ENCODE assay signal across 14 cellular contexts in the genomic region with DNA sequence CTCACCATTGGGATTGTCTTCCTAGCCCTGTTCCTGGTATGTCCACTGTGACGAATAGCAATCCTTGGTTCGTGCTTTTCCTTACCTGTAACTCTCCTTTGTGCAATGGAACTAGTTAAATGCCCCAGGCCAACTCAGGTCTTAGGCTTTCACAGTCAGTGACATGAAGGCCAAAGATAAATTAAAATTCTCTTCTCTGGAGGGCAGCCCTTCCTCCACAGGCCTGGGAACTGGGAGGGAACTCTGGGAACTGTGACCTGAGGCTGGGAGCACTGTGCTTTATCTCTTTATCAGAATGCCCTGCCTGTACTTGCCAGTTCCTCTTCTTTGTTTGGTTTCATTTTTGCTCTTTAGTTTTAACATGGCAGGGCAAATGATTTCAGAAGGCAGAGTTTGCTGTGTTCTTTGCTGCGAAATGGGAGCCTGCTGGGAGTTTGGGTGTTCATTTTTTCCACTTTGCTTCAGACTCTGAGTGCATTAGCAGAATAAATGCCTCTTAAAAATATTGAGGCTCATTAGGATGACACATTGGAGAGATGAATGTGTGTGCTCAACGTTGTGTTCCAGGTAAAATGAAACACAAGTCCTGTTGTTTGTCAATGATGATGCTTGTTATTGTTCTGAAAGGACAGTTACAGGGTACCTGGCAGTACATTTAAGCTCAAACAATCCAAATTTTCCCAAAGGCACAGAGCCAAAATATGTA.
A peak's percentile ranks its signal among the peaks of the same experiment; 100 is the strongest.
DNase-seq lines count a peak whose midpoint lies in the region; ATAC-seq, FAIRE-seq and TF ChIP-seq lines count a peak whose summit lies in the region.
"Had no signal": no experiment of that assay in that cellular context is flagged by ENCODE, and none has a peak within 500 bp of the region (broad histone marks: within the 10 kb centered on the region; RNA-seq: fewer than 3 reads in every experiment).

No MANE protein-coding gene starts in this region.

- peaks cover 18% of the 10 kb centered on the region for H3K9me3 Mint-ChIP-seq in Caco-2 (ENCODE audit: unreplicated experiment)

- H3K4me1 ChIP-seq in Caco-2 (0 out of 2 replicates have a peak, but pooled peaks cover 4% of the 10 kb centered on the region), H1 (replicated peaks in 1 of 4; ENCODE audit: control insufficient read depth in 3 of 4, insufficient read depth in 4 of 4, low read length in 3 of 4) (peaks cover 0 to 7% (median 2%) of the 10 kb centered on the region in 4 experiments; a peak in 3 of 7 replicates)
- H3K4me1 ChIP-seq: BLaER1, left lung had no signal

- no peak overlapping the region for H3K4me2 ChIP-seq in H1 (ENCODE audit: insufficient read depth in 1 of 2, low read depth in 2 of 2, low read length in 2 of 2)
- H3K4me2 ChIP-seq: BLaER1 had no signal

- H3K4me3 ChIP-seq in Caco-2 (ENCODE audit: low read depth, low read length) (no peak overlapping the region), H1 (ENCODE audit: extremely low read depth in 1 of 4, insufficient read depth in 2 of 4, low read depth in 3 of 4, low read length in 4 of 4) (no peak overlapping the region), dorsolateral prefrontal cortex (no peak overlapping the region)
- H3K4me3 ChIP-seq: BLaER1, left lung, SK-N-MC, suprapubic skin had no signal

- TF ChIP-seq RAD21 in H1 (IDR thresholded peaks at IDR 0.05 in 1 of 2, conservative IDR thresholded peaks at IDR 0.05 in 1 of 2; ENCODE audit: low read depth in 2 of 2, low read length in 2 of 2) = no peak

- H2AFZ ChIP-seq in H1 (ENCODE audit: low read length) = 0 out of 2 replicates have a peak overlapping the region, but pooled peaks have one; percentile 5

- H3K4ac ChIP-seq in H1 (replicated peaks; ENCODE audit: insufficient read length, low read depth, low read length) = no peak overlapping the region

- H3K4me1 Mint-ChIP-seq in Caco-2 (ENCODE audit: low read depth, unreplicated experiment) = peaks cover 6% of the 10 kb centered on the region

- no peak overlapping the region for H3K23ac ChIP-seq in H1 (ENCODE audit: insufficient read length)

- H3K79me2 ChIP-seq in H1 (ENCODE audit: control insufficient read depth in 1 of 2, insufficient read depth in 2 of 2, low read length in 2 of 2) = no peaks in the 10 kb centered on the region

- no peaks in the 10 kb centered on the region for H3K23me2 ChIP-seq in H1 (ENCODE audit: low read depth, low read length)

- no peak overlapping the region for H3K4me3 Mint-ChIP-seq in Caco-2 (ENCODE audit: unreplicated experiment)
- H3K4me3 Mint-ChIP-seq: effector memory CD8-positive, alpha-beta T cell had no signal

- intact Hi-C loops in Caco-2 (cut with micrococcal nuclease; ENCODE audit: unreplicated experiment) = loop anchor here (5.0 kb wide), 1 partner anchor 187 kb away; a partner anchor contains a TSS
- intact Hi-C loops in dorsolateral prefrontal cortex (cut with DNase I) = no loop called here

- no peak overlapping the region for H4K91ac ChIP-seq in H1 (replicated peaks; ENCODE audit: insufficient read length, low read length)

- no peak overlapping the region for H3K14ac ChIP-seq in H1 (ENCODE audit: insufficient read length)

- no peak for TF ChIP-seq POLR2A in H1 (IDR thresholded peaks at IDR 0.05; ENCODE audit: control extremely low read depth in 1 of 2, low read depth in 2 of 2, low read length in 2 of 2)

- ATAC-seq in GM21381 (IDR thresholded peaks at IDR 0.05; ENCODE audit: unreplicated experiment) = peak; percentile 71
- ATAC-seq in HG03039 (IDR thresholded peaks at IDR 0.05; ENCODE audit: unreplicated experiment) = no peak
- ATAC-seq: effector memory CD8-positive, alpha-beta T cell; left lung had no signal

- no peak overlapping the region for H3K9ac ChIP-seq in H1 (replicated peaks in 1 of 4; ENCODE audit: extremely low read depth in 1 of 4, low read depth in 3 of 4, low read length in 3 of 4)
- H3K9ac ChIP-seq: BLaER1 had no signal

- no peaks in the 10 kb centered on the region for H3K27me3 ChIP-seq in Caco-2 (replicated peaks; ENCODE audit: control insufficient read depth, insufficient read depth, low read length)
- no peaks in the 10 kb centered on the region for H3K27me3 ChIP-seq in H1 (replicated peaks in 1 of 4; ENCODE audit: control insufficient read depth in 3 of 4, extremely low read depth in 1 of 4, insufficient read depth in 3 of 4, low read length in 3 of 4)
- H3K27me3 ChIP-seq in dorsolateral prefrontal cortex = no peaks in the 10 kb centered on the region
- H3K27me3 ChIP-seq: BLaER1, left lung, suprapubic skin had no signal

- FAIRE-seq in H1 (lab: Jason Lieb, UNC) = no peak

- H3K9me3 ChIP-seq in Caco-2 (no peaks in the 10 kb centered on the region), H1 (ENCODE audit: insufficient read depth in 2 of 2, low read depth in 1 of 2, low read length in 1 of 2) (no peaks in the 10 kb centered on the region)
- H3K9me3 ChIP-seq: suprapubic skin had no signal

- TF ChIP-seq CTCF in Caco-2 (IDR thresholded peaks at IDR 0.05; ENCODE audit: insufficient read depth in 1 of 2, low read depth in 1 of 2, low read length in 1 of 2, severe bottlenecking in 1 of 2, unreplicated experiment in 1 of 2) (no peak), H1 (IDR thresholded peaks at IDR 0.05; ENCODE audit: control extremely low read depth in 1 of 3, insufficient read depth in 1 of 3, low read depth in 1 of 3, low read length in 3 of 3) (no peak), dorsolateral prefrontal cortex (IDR thresholded peaks at IDR 0.05 in 54 of 56, conservative IDR thresholded peaks at IDR 0.05 in 2 of 56; ENCODE audit: low read depth in 1 of 56, partially characterized antibody in 56 of 56) (no peak)

- H4K5ac ChIP-seq in H1 (ENCODE audit: insufficient read length, low read depth, low read length) = no peak overlapping the region

- H2BK20ac ChIP-seq in H1 (ENCODE audit: low read length) = no peak overlapping the region

- H3K36me3 ChIP-seq in Caco-2 (ENCODE audit: control insufficient read depth, insufficient read depth, low read length) = no peaks in the 10 kb centered on the region
- no peaks in the 10 kb centered on the region for H3K36me3 ChIP-seq in H1 (ENCODE audit: control insufficient read depth in 2 of 4, insufficient read depth in 4 of 4, low read length in 3 of 4)
- H3K36me3 ChIP-seq: left lung, suprapubic skin had no signal

- no peak overlapping the region for H4K8ac ChIP-seq in H1 (ENCODE audit: extremely low read depth, insufficient read depth, low read length)

- peaks cover 5% of the 10 kb centered on the region for H3K36me3 Mint-ChIP-seq in Caco-2 (ENCODE audit: insufficient read depth, unreplicated experiment)

- BruUV-seq in Caco-2 (replicated peaks; lab: Mats Ljungman, UMichigan) = no TSS peak

- no peak overlapping the region for H3K18ac ChIP-seq in H1 (ENCODE audit: extremely low read depth, low read length)

- H3K27ac Mint-ChIP-seq in Caco-2 (ENCODE audit: unreplicated experiment) = peak overlapping the region; percentile 30
- H3K27ac Mint-ChIP-seq: effector memory CD8-positive, alpha-beta T cell had no signal

- CTCF ChIA-PET in Caco-2 (lab: Charles Lee) (no interaction called here), H1 (lab: Charles Lee; ENCODE audit: partially characterized antibody) (interaction anchor here (0.7 to 1.7 kb wide), 3 partner anchors 9 to 15 kb away, joined by 3 to 5 read pairs (median 4); no protein-coding TSS in a partner anchor)

- H3K56ac ChIP-seq in H1 (replicated peaks; ENCODE audit: insufficient read length, low read depth, low read length) = no peak overlapping the region

- H3K27me3 Mint-ChIP-seq in Caco-2 (ENCODE audit: insufficient read depth, unreplicated experiment) = no peaks in the 10 kb centered on the region

- POLR2A ChIA-PET in Caco-2 (lab: Charles Lee) (no interaction called here), H1 (lab: Charles Lee; ENCODE audit: partially characterized antibody) (interaction anchor here (0.6 kb wide), 1 partner anchor 690 kb away, joined by 3 read pairs; no protein-coding TSS in a partner anchor)

- H3K27ac ChIP-seq in H1 (ENCODE audit: low read depth, low read length) = no peak overlapping the region
- H3K27ac ChIP-seq in caudate nucleus (ENCODE audit: low read depth, low read length) = no peak overlapping the region
- H3K27ac ChIP-seq in dorsolateral prefrontal cortex = no peak overlapping the region
- H3K27ac ChIP-seq: BLaER1, left lung, SK-N-MC, suprapubic skin had no signal

- H2BK12ac ChIP-seq in H1 (ENCODE audit: low read depth, low read length) = no peak overlapping the region

- no peak overlapping the region for H2BK5ac ChIP-seq in H1 (ENCODE audit: low read depth, low read length)

- WGBS in H1 (ENCODE audit: extremely low coverage in 1 of 2, insufficient coverage in 1 of 2, insufficient read length in 1 of 2, insufficient replicate concordance in 2 of 2, low coverage in 1 of 2, low lambda C conversion rate in 2 of 2, missing lambda C conversion rate in 1 of 2), 2 experiments = 94% methylated on average over 4 of the region's 4 CpGs; no CpG with 5 or more reads in 1 of the 2 experiments

- H3K79me1 ChIP-seq in H1 (ENCODE audit: low read depth, low read length) = no peaks in the 10 kb centered on the region

- DNase-seq in Caco-2 (peak; percentile 10 to 65), HT-29 (ENCODE audit: low spot score) (peak; percentile 5), H1 (ENCODE audit: low read depth in 1 of 2, low spot score in 2 of 2) (no peak), caudate nucleus (lab: John Stamatoyannopoulos, UW) (no peak), NCI-H146 treated with DMSO at 0.1 percent for 48 hours (lab: John Stamatoyannopoulos, UW; ENCODE audit: unreplicated experiment) (no peak), dorsolateral prefrontal cortex (no peak)
- DNase-seq: effector memory CD8-positive, alpha-beta T cell; left lung; NCI-H1048 had no signal

- no peak overlapping the region for H2BK120ac ChIP-seq in H1 (replicated peaks; ENCODE audit: low read depth, low read length)

- no peak overlapping the region for H2AK5ac ChIP-seq in H1 (ENCODE audit: low read depth, low read length)

- no peaks in the 10 kb centered on the region for H4K20me1 ChIP-seq in H1 (replicated peaks in 1 of 2; ENCODE audit: control insufficient read depth in 1 of 2, insufficient read depth in 2 of 2, low read length in 2 of 2)
- H4K20me1 ChIP-seq: BLaER1 had no signal

- no peak overlapping the region for H2BK15ac ChIP-seq in H1 (ENCODE audit: low read length)

- no peak for TF ChIP-seq EP300 in H1 (IDR thresholded peaks at IDR 0.05; ENCODE audit: borderline replicate concordance in 1 of 2, low read depth in 2 of 2, low read length in 2 of 2)

TF ChIP-seq in H1, 55 proteins besides CTCF, POLR2A, EP300 and RAD21 (continues in another document):
- TF ChIP-seq CTBP2 (IDR thresholded peaks at IDR 0.05; ENCODE audit: borderline replicate concordance, insufficient read depth, insufficient read length, low read length) = no peak
- no peak for TF ChIP-seq GTF2F1 (IDR thresholded peaks at IDR 0.05; ENCODE audit: borderline replicate concordance, low read depth, low read length)
- TF ChIP-seq, protein P1, sequence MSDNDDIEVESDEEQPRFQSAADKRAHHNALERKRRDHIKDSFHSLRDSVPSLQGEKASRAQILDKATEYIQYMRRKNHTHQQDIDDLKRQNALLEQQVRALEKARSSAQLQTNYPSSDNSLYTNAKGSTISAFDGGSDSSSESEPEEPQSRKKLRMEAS (IDR thresholded peaks at IDR 0.05) = no peak
- TF ChIP-seq SUZ12 (IDR thresholded peaks at IDR 0.05; ENCODE audit: low read length) = no peak
- no peak for TF ChIP-seq GABPA (IDR thresholded peaks at IDR 0.05; ENCODE audit: borderline replicate concordance, insufficient read depth, low read length)

Comparison
In these comparisons a context has a peak if more than half of its experiments do, and no peak if none do; other contexts are left out.
1. DNase-seq: peak in Caco-2 (2 of 2) and HT-29 (single experiment); none in H1 (0 of 2), caudate nucleus (0 of 61), NCI-H146 treated with DMSO at 0.1 percent for 48 hours (single experiment) and dorsolateral prefrontal cortex (0 of 10).